In the genomic region with DNA sequence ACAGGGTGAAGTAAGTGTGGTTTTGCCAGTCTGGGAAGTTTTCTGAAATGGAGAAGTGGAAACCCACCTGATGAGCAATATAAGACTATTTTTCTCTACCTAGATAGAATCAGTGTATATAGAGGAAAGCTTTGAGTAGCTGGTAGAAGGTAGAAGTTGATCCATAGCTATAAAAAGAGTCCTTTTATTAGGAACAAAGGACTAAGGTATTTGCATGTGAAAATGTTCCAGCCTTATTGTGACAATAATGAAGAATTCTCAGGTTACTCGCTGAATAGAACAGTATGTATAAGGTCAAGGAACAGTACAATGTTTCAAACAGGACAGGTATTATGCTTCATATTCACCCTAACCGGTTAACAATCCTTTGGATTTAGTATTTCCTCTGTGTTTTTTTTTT, we compare ENCODE assay signal across 4 cellular contexts.
"Had no signal": no experiment of that assay in that cellular context is flagged by ENCODE, and none has a peak within 500 bp of the region (broad histone marks: within the 10 kb centered on the region; RNA-seq: fewer than 3 reads in every experiment).

No MANE protein-coding gene starts in this region.

- DNase-seq: IMR-90, KBM-7 had no signal

- H3K4me3 ChIP-seq: K562 had no signal

- H3K27ac ChIP-seq: HL-60 had no signal
